Comparison of ENCODE assay signal across 10 cellular contexts in genomic region chr9:98222885-98223640, GRCh38. TPM values are rescaled to one million over a fixed set of nuclear protein-coding genes. Genes with fewer than 3 reads are reported as not detected.
DNase-seq lines count a peak whose midpoint lies in the region; ATAC-seq, FAIRE-seq and TF ChIP-seq lines count a peak whose summit lies in the region.
"Had no signal": no experiment of that assay in that cellular context is flagged by ENCODE, and none has a peak within 500 bp of the region (broad histone marks: within the 10 kb centered on the region; RNA-seq: fewer than 3 reads in every experiment).

No MANE protein-coding gene starts in this region.

- H3K4me2 ChIP-seq in HepG2 (ENCODE audit: low read depth, low read length) = 0 out of 2 replicates have a peak overlapping the region, but pooled peaks have one; percentile 0

- peak; percentile 20; the same call in 2 of the 3 replicates for ATAC-seq in HepG2
- no peak for ATAC-seq in right lobe of liver
- no peak for ATAC-seq in GM19328 (IDR thresholded peaks at IDR 0.05; ENCODE audit: unreplicated experiment)
- ATAC-seq: CD8-positive, alpha-beta T cell had no signal

- H3K4me3 ChIP-seq in HepG2 (replicated peaks in 1 of 3; ENCODE audit: insufficient read depth in 1 of 3, low read depth in 2 of 3, low read length in 3 of 3) (no peak overlapping the region), right lobe of liver (no peak overlapping the region), astrocyte of the cerebellum (ENCODE audit: low read depth, low read length) (no peak overlapping the region), kidney (ENCODE audit: low read length in 2 of 2) (no peak overlapping the region)

- H3K9me3 ChIP-seq in HepG2 (ENCODE audit: low read length) = no peaks in the 10 kb centered on the region
- no peaks in the 10 kb centered on the region for H3K9me3 ChIP-seq in right lobe of liver
- no peaks in the 10 kb centered on the region for H3K9me3 ChIP-seq in kidney (ENCODE audit: control insufficient read depth in 1 of 2, low read length in 2 of 2)

- 50% methylated on average over 4 of the region's 4 CpGs for WGBS in HepG2 (ENCODE audit: low lambda C conversion rate)
- WGBS in right lobe of liver (ENCODE audit: insufficient coverage, low coverage, low lambda C conversion rate, missing lambda C conversion rate) = 40% methylated on average over 4 of the region's 4 CpGs

- H3K4me1 ChIP-seq in HepG2 (ENCODE audit: insufficient read depth, low read length) = peaks cover 57% of the 10 kb centered on the region
- H3K4me1 ChIP-seq in right lobe of liver = peaks cover 0 to 52% (median 30%) of the 10 kb centered on the region in 4 donors
- no peaks in the 10 kb centered on the region for H3K4me1 ChIP-seq in kidney (ENCODE audit: control insufficient read depth in 1 of 2, insufficient read depth in 1 of 2, low read depth in 1 of 2, low read length in 2 of 2)

- CTCF ChIA-PET in HepG2 (lab: Yijun Ruan, JAX; ENCODE audit: low intra/inter-chr PET ratio, low total read pairs) = no interaction called here

- TF ChIP-seq POLR2A in HepG2 (IDR thresholded peaks at IDR 0.05; ENCODE audit: insufficient read depth in 1 of 2, low read depth in 2 of 2, low read length in 2 of 2) = no peak
- no peak for TF ChIP-seq POLR2A in right lobe of liver (IDR thresholded peaks at IDR 0.05)
- no peak for TF ChIP-seq POLR2A in GM12891 (IDR thresholded peaks at IDR 0.05; ENCODE audit: low read depth, low read length)

- FAIRE-seq in HepG2 (lab: Jason Lieb, UNC) (no peak), kidney (lab: Jason Lieb, UNC) (no peak), GM12891 (lab: Jason Lieb, UNC) (no peak)

- H3K36me3 ChIP-seq in HepG2 (replicated peaks in 1 of 2; ENCODE audit: control insufficient read depth in 1 of 2, insufficient read depth in 2 of 2, low read length in 2 of 2) (no peaks in the 10 kb centered on the region; a peak in 1 of 5 replicates), right lobe of liver (peaks cover 0 to 2% (median 0%) of the 10 kb centered on the region in 4 donors), kidney (ENCODE audit: control insufficient read depth in 1 of 2, insufficient read depth in 2 of 2, low read length in 2 of 2) (no peaks in the 10 kb centered on the region)

- no TSS peak for BruUV-seq in HepG2 (replicated peaks; lab: Mats Ljungman, UMichigan)

- TF ChIP-seq CTCF in HepG2 (CRISPR knock-in tag; IDR thresholded peaks at IDR 0.05) = no peak
- TF ChIP-seq CTCF in right lobe of liver (IDR thresholded peaks at IDR 0.05) = no peak
- TF ChIP-seq CTCF in astrocyte of the cerebellum (IDR thresholded peaks at IDR 0.05; ENCODE audit: low read depth, low read length, missing control alignments) = no peak
- no peak for TF ChIP-seq CTCF in kidney (IDR thresholded peaks at IDR 0.05; ENCODE audit: borderline replicate concordance, extremely low read depth, insufficient read depth)

- H3K27me3 ChIP-seq in HepG2 (ENCODE audit: control insufficient read depth in 1 of 2, insufficient read depth in 2 of 2, low read length in 2 of 2) = no peaks in the 10 kb centered on the region
- no peaks in the 10 kb centered on the region for H3K27me3 ChIP-seq in right lobe of liver

- POLR2A ChIA-PET in HepG2 (lab: Yijun Ruan, JAX) = no interaction called here

- H3K79me2 ChIP-seq in HepG2 (ENCODE audit: insufficient read depth, low read length) = no peaks in the 10 kb centered on the region

- no peak for TF ChIP-seq RAD21 in HepG2 (CRISPR knock-in tag; IDR thresholded peaks at IDR 0.05)

- intact Hi-C loops in HepG2 (cut with micrococcal nuclease; ENCODE audit: unreplicated experiment) (no loop called here), right lobe of liver (cut with DNase I) (loop anchor here in 1 of 2 donors (10.0 kb wide), 1 partner anchor 148 kb away; no protein-coding TSS in a partner anchor), kidney (cut with DNase I) (no loop called here)

- TF ChIP-seq EP300 in HepG2 (IDR thresholded peaks at IDR 0.05; ENCODE audit: low read depth in 2 of 2, low read length in 2 of 2) = no peak
- TF ChIP-seq EP300 in HepG2 (CRISPR knock-in tag; IDR thresholded peaks at IDR 0.05; ENCODE audit: borderline replicate concordance) = no peak

- DNase-seq in HepG2 (ENCODE audit: low spot score) (peak; percentile 81), right lobe of liver (no peak), astrocyte of the cerebellum (ENCODE audit: low read depth) (peak; percentile 99), kidney (peak; percentile 48), GM12891 (ENCODE audit: insufficient read length, low spot score) (no peak), putamen (ENCODE audit: low spot score) (no peak)
- no peak for DNase-seq in activated CD4-positive, alpha-beta T cell treated with anti-CD3 and anti-CD28 coated beads, Interleukin-2, amount 50 U/mL, for 4 hours
- DNase-seq: activated effector memory CD4-positive, alpha-beta T cell treated with Interleukin-2 at 50 U/mL for 16 hours; CD8-positive, alpha-beta T cell had no signal

- no peaks in the 10 kb centered on the region for H4K20me1 ChIP-seq in HepG2 (ENCODE audit: insufficient read depth, low read length)

- H2AFZ ChIP-seq in HepG2 (ENCODE audit: low read length) = no peak overlapping the region

- in situ Hi-C loops in HepG2 (cut with HindIII; ENCODE audit: extremely low pct_ligation_motif_present, low pct_unique_long_range_greater_than_20kb) = no loop called here
- in situ Hi-C loops in astrocyte of the cerebellum (cut with HindIII; ENCODE audit: low sequenced_read_pairs) = no loop called here

- no peak overlapping the region for H3K9ac ChIP-seq in HepG2 (ENCODE audit: insufficient read depth, low read depth, low read length)
- no peak overlapping the region for H3K9ac ChIP-seq in kidney (ENCODE audit: low read length in 2 of 2)

- H3K27ac ChIP-seq in HepG2 (ENCODE audit: extremely low read length, insufficient read depth, low read length) = peak overlapping the region; percentile 31
- peak overlapping the region in 1 of 3 donors; percentile 18 for H3K27ac ChIP-seq in right lobe of liver
- no peak overlapping the region for H3K27ac ChIP-seq in kidney (ENCODE audit: low read depth in 2 of 2, low read length in 2 of 2)

TF ChIP-seq in GM12891, 5 proteins besides CTCF, POLR2A, EP300 and RAD21 (continues in another document):
- no peak for TF ChIP-seq SPI1 (IDR thresholded peaks at IDR 0.05; ENCODE audit: low read depth, low read length)
- TF ChIP-seq TAF1 (IDR thresholded peaks at IDR 0.05; ENCODE audit: low read depth, low read length) = no peak

RNA-seq across cellular contexts. Expression of gene CORO2A, which starts 30.6 kb away (rescaled TPM):
- total RNA-seq in HepG2 (2016; rRNA removed; fragmentation: Illumina TruSeq; extraction: Trizol) (14.4 and 19.8 TPM in 2 replicates), right lobe of liver (1 to 10 TPM in 5 of 6 experiments, under 1 TPM in 1; 0.67 to 6.2 (median 3.3) TPM), kidney (5.3 TPM)
- 3.5 and 3.6 TPM in 2 replicates for total RNA-seq in HepG2 (2016; cell fraction: cytosol; rRNA removed; fragmentation: Illumina TruSeq; extraction: Trizol; ENCODE audit: low read depth)
- total RNA-seq in HepG2 (2016; cell fraction: insoluble cytoplasmic fraction; rRNA removed; fragmentation: Illumina TruSeq; extraction: Trizol) = 14.0 and 19.0 TPM in 2 replicates
- total RNA-seq in HepG2 (2016; cell fraction: membrane; rRNA removed; fragmentation: Illumina TruSeq; extraction: Trizol) = 12.4 and 12.5 TPM in 2 replicates
- 8.5 and 10.2 TPM in 2 replicates for total RNA-seq in HepG2 (2016; cell fraction: nucleus; rRNA removed; fragmentation: Illumina TruSeq; extraction: Trizol)
- polyA plus RNA-seq in HepG2 (2011; rRNA removed) (12.9 and 15.3 TPM in 2 replicates), kidney (ENCODE audit: insufficient read depth, low read depth, low replicate concordance) (0.90 TPM)
- polyA plus RNA-seq in HepG2 (2011; cell fraction: cytosol; rRNA removed) = 12.3 and 15.4 TPM in 2 replicates
- 7.9 and 8.1 TPM in 2 replicates for polyA plus RNA-seq in HepG2 (2011; cell fraction: nucleus; rRNA removed)
- 5.9 and 8.4 TPM in 2 replicates for polyA plus RNA-seq in HepG2 (2012)
- 5.6 TPM in 2 replicates for polyA plus RNA-seq in HepG2 (2016; cell fraction: cytosol; fragmentation: Illumina TruSeq; extraction: Trizol; ENCODE audit: low read depth)
- polyA plus RNA-seq in HepG2 (2016; cell fraction: insoluble cytoplasmic fraction; fragmentation: Illumina TruSeq; extraction: Trizol; ENCODE audit: low read depth) = 21.2 and 23.2 TPM in 2 replicates
- polyA plus RNA-seq in HepG2 (2016; cell fraction: membrane; fragmentation: Illumina TruSeq; extraction: Trizol; ENCODE audit: low read depth) = 9.4 and 10.3 TPM in 2 replicates
- polyA plus RNA-seq in HepG2 (2016; cell fraction: nucleus; fragmentation: Illumina TruSeq; extraction: Trizol; ENCODE audit: insufficient read depth, low read depth) = 21.7 and 22.4 TPM in 2 replicates
- 7.1 and 26.4 TPM in 2 replicates for polyA minus RNA-seq in HepG2 (2011; rRNA and poly(A)+ RNA removed; ENCODE audit: low replicate concordance)
- 9.8 and 10.3 TPM in 2 replicates for polyA minus RNA-seq in HepG2 (2011; cell fraction: cytosol; rRNA and poly(A)+ RNA removed)
- polyA minus RNA-seq in HepG2 (2011; cell fraction: nucleus; rRNA and poly(A)+ RNA removed) = 4.6 and 5.3 TPM in 2 replicates
- polyA plus RNA-seq in GM12891 (2012; ENCODE audit: low read depth, missing spikeins) = 0.65 TPM

RNA-seq across cellular contexts. Expression of gene TBC1D2, which starts 32.4 kb away (rescaled TPM):
- total RNA-seq in HepG2 (2016; rRNA removed; fragmentation: Illumina TruSeq; extraction: Trizol) (2.2 and 2.8 TPM in 2 replicates), right lobe of liver (10 to 100 TPM in 2 of 6 experiments, 1 to 10 TPM in 4; 5.1 to 17.5 (median 9.7) TPM), kidney (19.6 TPM)
- total RNA-seq in HepG2 (2016; cell fraction: cytosol; rRNA removed; fragmentation: Illumina TruSeq; extraction: Trizol; ENCODE audit: low read depth) = 0.51 and 0.62 TPM in 2 replicates
- 2.1 and 2.6 TPM in 2 replicates for total RNA-seq in HepG2 (2016; cell fraction: insoluble cytoplasmic fraction; rRNA removed; fragmentation: Illumina TruSeq; extraction: Trizol)
- total RNA-seq in HepG2 (2016; cell fraction: membrane; rRNA removed; fragmentation: Illumina TruSeq; extraction: Trizol) = 1.1 and 1.2 TPM in 2 replicates
- total RNA-seq in HepG2 (2016; cell fraction: nucleus; rRNA removed; fragmentation: Illumina TruSeq; extraction: Trizol) = 2.2 and 2.8 TPM in 2 replicates
- polyA plus RNA-seq in HepG2 (2011; rRNA removed) (2.0 and 2.8 TPM in 2 replicates), kidney (ENCODE audit: insufficient read depth, low read depth, low replicate concordance) (7.7 TPM)
- polyA plus RNA-seq in HepG2 (2011; cell fraction: cytosol; rRNA removed) = 1.5 and 2.0 TPM in 2 replicates
- polyA plus RNA-seq in HepG2 (2011; cell fraction: nucleus; rRNA removed) = 5.2 and 5.6 TPM in 2 replicates
- polyA plus RNA-seq in HepG2 (2012) = 1.9 and 2.1 TPM in 2 replicates
- 0.31 and 0.54 TPM in 2 replicates for polyA plus RNA-seq in HepG2 (2016; cell fraction: cytosol; fragmentation: Illumina TruSeq; extraction: Trizol; ENCODE audit: low read depth)
- polyA plus RNA-seq in HepG2 (2016; cell fraction: insoluble cytoplasmic fraction; fragmentation: Illumina TruSeq; extraction: Trizol; ENCODE audit: low read depth) = 2.9 and 3.0 TPM in 2 replicates
- polyA plus RNA-seq in HepG2 (2016; cell fraction: membrane; fragmentation: Illumina TruSeq; extraction: Trizol; ENCODE audit: low read depth) = 0.96 and 1.1 TPM in 2 replicates
- polyA plus RNA-seq in HepG2 (2016; cell fraction: nucleus; fragmentation: Illumina TruSeq; extraction: Trizol; ENCODE audit: insufficient read depth, low read depth) = 3.1 and 3.8 TPM in 2 replicates
- 6.2 and 19.2 TPM in 2 replicates for polyA minus RNA-seq in HepG2 (2011; rRNA and poly(A)+ RNA removed; ENCODE audit: low replicate concordance)
- 1.1 TPM in 2 replicates for polyA minus RNA-seq in HepG2 (2011; cell fraction: cytosol; rRNA and poly(A)+ RNA removed)
- 3.1 and 4.0 TPM in 2 replicates for polyA minus RNA-seq in HepG2 (2011; cell fraction: nucleus; rRNA and poly(A)+ RNA removed)
- 0.58 TPM for polyA plus RNA-seq in GM12891 (2012; ENCODE audit: low read depth, missing spikeins)

Comparison
In these comparisons a context has a peak if more than half of its experiments do, and no peak if none do; other contexts are left out.
1. DNase-seq: peak in HepG2 (single experiment), astrocyte of the cerebellum (single experiment) and kidney (single experiment); none in right lobe of liver (0 of 3), GM12891 (single experiment), putamen (single experiment) and activated CD4-positive, alpha-beta T cell treated with anti-CD3 and anti-CD28 coated beads, Interleukin-2, amount 50 U/mL, for 4 hours (0 of 2).